Comparison of ENCODE assay signal across 23 cellular contexts in genomic region chrX:3268804-3269203, GRCh38.
DNase-seq lines count a peak whose midpoint lies in the region; ATAC-seq, FAIRE-seq and TF ChIP-seq lines count a peak whose summit lies in the region.
"Had no signal": no experiment of that assay in that cellular context is flagged by ENCODE, and none has a peak within 500 bp of the region (broad histone marks: within the 10 kb centered on the region; RNA-seq: fewer than 3 reads in every experiment).

No MANE protein-coding gene starts in this region.

- peak overlapping the region; percentile 66; the same call in 1 of the 2 replicates for H4K91ac ChIP-seq in IMR-90 (ENCODE audit: insufficient read depth, low read depth, low read length)

- H3K9ac ChIP-seq in IMR-90 (ENCODE audit: low read depth, low read length) (no peak overlapping the region), keratinocyte (ENCODE audit: control insufficient read depth, extremely low read depth, insufficient read depth, low read length) (no peak overlapping the region)

- no peak overlapping the region for H3K23ac ChIP-seq in IMR-90 (ENCODE audit: low read depth, low read length)

- no peaks in the 10 kb centered on the region for H3K36me3 Mint-ChIP-seq in stimulated activated memory B cell treated with anti-CD40 and anti-IgM and Interleukin-4, amounts not matched to agents 10 μg/mL and 1 μg/mL and 100 μg/mL, for 72 hours
- H3K36me3 Mint-ChIP-seq: activated naive CD4-positive, alpha-beta T cell treated with anti-CD3 and anti-CD28 coated beads, Interleukin-2, amount 10 ng/mL, durations not matched to agents 7 days and 5 days had no signal

- H2BK15ac ChIP-seq in IMR-90 (ENCODE audit: low read depth, low read length), result peak overlapping the region; percentile 25; the same call in 1 of the 3 replicates

- H2AFZ ChIP-seq in IMR-90 (replicated peaks; ENCODE audit: low read length, poor library complexity), result no peak overlapping the region
- no peak overlapping the region for H2AFZ ChIP-seq in keratinocyte (ENCODE audit: control insufficient read depth, low read length)
- H2AFZ ChIP-seq: GM23338 had no signal

- peak; percentile 61 for DNase-seq in BJ (ENCODE audit: low read depth)
- DNase-seq in IMR-90, result peak; percentile 71
- peak; percentile 86 for DNase-seq in bronchial epithelial cell (ENCODE audit: low read depth)
- peak; percentile 17 for DNase-seq in keratinocyte (ENCODE audit: low read depth, low spot score)
- no peak for DNase-seq in D721Med (ENCODE audit: insufficient read length, low spot score)
- DNase-seq in activated T-cell treated with anti-CD3 and anti-CD28 coated beads for 4 hours, result no peak
- DNase-seq in transverse colon, result no peak
- DNase-seq: activated B cell treated with CpG ODN at 0.5 μM for 24 hours; activated CD4-positive, alpha-beta memory T cell treated with anti-CD3 and anti-CD28 coated beads for 36 hours; activated naive CD4-positive, alpha-beta T cell treated with anti-CD3 and anti-CD28 coated beads, Interleukin-2, amount 10 ng/mL, durations not matched to agents 7 days and 5 days; activated T-cell treated with anti-CD3 and anti-CD28 coated beads, Interleukin-2, amount 50 U/mL, for 24 hours; DND-41; NCI-H1417 treated with DMSO at 0.1 percent for 48 hours; NCI-H2171 treated with DMSO at 0.1 percent for 48 hours; NCI-H748 treated with DMSO at 0.1 percent for 48 hours; nephron progenitor cell; OCI-M1 had no signal

- H3K27ac ChIP-seq in IMR-90 (ENCODE audit: insufficient read depth, low read length), result peak overlapping the region; percentile 68
- peak overlapping the region; percentile 3 for H3K27ac ChIP-seq in keratinocyte (ENCODE audit: control insufficient read depth, insufficient read depth, low read length)
- no peak overlapping the region for H3K27ac ChIP-seq in transverse colon

- peak overlapping the region; percentile 36 for H2BK20ac ChIP-seq in IMR-90 (ENCODE audit: low read depth, low read length)

- in situ Hi-C loops in IMR-90 (cut with MboI; ENCODE audit: low sequenced_read_pairs), result no loop called here
- in situ Hi-C loops in transverse colon (cut with MboI; ENCODE audit: low pct_ligation_motif_present in 1 of 4, low pct_unique_long_range_greater_than_20kb in 1 of 4, low sequenced_read_pairs in 3 of 4), result no loop called here

- peak overlapping the region; percentile 68; the same call in 1 of the 2 replicates for H3K4ac ChIP-seq in IMR-90 (ENCODE audit: low read depth, low read length)

- H3K4me3 Mint-ChIP-seq in stimulated activated memory B cell treated with anti-CD40 and anti-IgM and Interleukin-4, amounts not matched to agents 10 μg/mL and 1 μg/mL and 100 μg/mL, for 72 hours, result no peak overlapping the region
- H3K4me3 Mint-ChIP-seq: activated B cell treated with CpG ODN at 0.5 μM for 24 hours; activated CD4-positive, alpha-beta memory T cell treated with anti-CD3 and anti-CD28 coated beads for 36 hours; activated naive CD4-positive, alpha-beta T cell treated with anti-CD3 and anti-CD28 coated beads, Interleukin-2, amount 10 ng/mL, durations not matched to agents 7 days and 5 days; activated T-cell treated with anti-CD3 and anti-CD28 coated beads, Interleukin-2, amount 50 U/mL, for 24 hours; GM23338; nephron progenitor cell; T-helper 2 cell treated with Interferon-gamma antibody and Interleukin-4, amounts not matched to agents 5 μg/mL and 100 μg/mL, for 36 hours had no signal

- H3K14ac ChIP-seq in IMR-90 (replicated peaks; ENCODE audit: low read depth, low read length), result peak overlapping the region; percentile 79; the same call in 1 of the 2 replicates

- H4K5ac ChIP-seq in IMR-90 (ENCODE audit: low read depth, low read length), result no peak overlapping the region

- peak overlapping the region; percentile 72; the same call in 1 of the 2 replicates for H3K18ac ChIP-seq in IMR-90 (ENCODE audit: low read depth, low read length)

- H3K56ac ChIP-seq in IMR-90 (ENCODE audit: extremely low read depth, insufficient read depth, low read length), result no peak overlapping the region

- peak overlapping the region; percentile 53 for H2BK5ac ChIP-seq in IMR-90 (ENCODE audit: low read depth, low read length, poor library complexity, severe bottlenecking)

- H3K27me3 ChIP-seq in BJ (ENCODE audit: control insufficient read depth, insufficient read depth, low read length) (no peaks in the 10 kb centered on the region), IMR-90 (ENCODE audit: control insufficient read depth, insufficient read depth, low read length) (no peaks in the 10 kb centered on the region), bronchial epithelial cell (ENCODE audit: control insufficient read depth, insufficient read depth, low read length) (no peaks in the 10 kb centered on the region), keratinocyte (ENCODE audit: control insufficient read depth, extremely low read depth, insufficient read depth, low read length) (no peaks in the 10 kb centered on the region), transverse colon (no peaks in the 10 kb centered on the region)

- no peaks in the 10 kb centered on the region for H3K79me2 ChIP-seq in keratinocyte (ENCODE audit: control insufficient read depth, insufficient read depth, low read length)

- intact Hi-C loops in IMR-90 (cut with micrococcal nuclease), result no loop called here
- intact Hi-C loops in transverse colon (cut with DNase I; ENCODE audit: low total_unique reads), result no loop called here

- WGBS in IMR-90 (ENCODE audit: extremely low coverage in 2 of 2, insufficient read length in 1 of 2), 2 experiments, result 33% methylated on average over 1 of the region's 2 CpGs; no CpG with 5 or more reads in 1 of the 2 experiments
- 33 to 45% methylated on average over 1 to 2 of the region's 2 CpGs for WGBS in transverse colon (ENCODE audit: low coverage in 1 of 2), 2 donors

- POLR2A ChIA-PET in BJ (lab: Charles Lee), result no interaction called here
- POLR2A ChIA-PET in IMR-90 (lab: Charles Lee; ENCODE audit: unreplicated experiment), result no interaction called here

- no peaks in the 10 kb centered on the region for H3K27me3 Mint-ChIP-seq in stimulated activated memory B cell treated with anti-CD40 and anti-IgM and Interleukin-4, amounts not matched to agents 10 μg/mL and 1 μg/mL and 100 μg/mL, for 72 hours
- H3K27me3 Mint-ChIP-seq: activated B cell treated with CpG ODN at 0.5 μM for 24 hours; activated CD4-positive, alpha-beta memory T cell treated with anti-CD3 and anti-CD28 coated beads for 36 hours; activated naive CD4-positive, alpha-beta T cell treated with anti-CD3 and anti-CD28 coated beads, Interleukin-2, amount 10 ng/mL, durations not matched to agents 7 days and 5 days had no signal

- ATAC-seq in IMR-90 (ENCODE audit: low read depth), result peak; percentile 22
- no peak for ATAC-seq in stimulated activated memory B cell treated with anti-CD40 and anti-IgM and Interleukin-4, amounts not matched to agents 10 μg/mL and 1 μg/mL and 100 μg/mL, for 72 hours
- ATAC-seq: GM23338, left lobe of liver had no signal

- no peaks in the 10 kb centered on the region for H4K20me1 ChIP-seq in IMR-90 (ENCODE audit: insufficient read depth, low read length)
- H4K20me1 ChIP-seq in keratinocyte (ENCODE audit: control insufficient read depth, extremely low read depth, insufficient read depth, low read length), result no peaks in the 10 kb centered on the region

- no peaks in the 10 kb centered on the region for H3K36me3 ChIP-seq in BJ (ENCODE audit: control insufficient read depth, insufficient read depth, low read length)
- H3K36me3 ChIP-seq in IMR-90 (ENCODE audit: control insufficient read depth, insufficient read depth, low read length), result no peaks in the 10 kb centered on the region
- no peaks in the 10 kb centered on the region for H3K36me3 ChIP-seq in bronchial epithelial cell (ENCODE audit: control insufficient read depth, insufficient read depth, low read length)
- H3K36me3 ChIP-seq in keratinocyte (ENCODE audit: control insufficient read depth in 2 of 2, extremely low read depth in 1 of 2, insufficient read depth in 2 of 2, low read length in 2 of 2), result no peaks in the 10 kb centered on the region
- H3K36me3 ChIP-seq in transverse colon, result no peaks in the 10 kb centered on the region

- dilution Hi-C loops in IMR-90 (cut with HindIII; ENCODE audit: low sequenced_read_pairs, unreplicated experiment), result no loop called here
- dilution Hi-C loops in keratinocyte (cut with MboI; ENCODE audit: extremely low pct_ligation_motif_present, low sequenced_read_pairs), result no loop called here

- no peaks in the 10 kb centered on the region for H3K79me1 ChIP-seq in IMR-90 (ENCODE audit: low read depth in 1 of 2, low read length in 2 of 2)

- no peaks in the 10 kb centered on the region for H3K4me1 Mint-ChIP-seq in stimulated activated memory B cell treated with anti-CD40 and anti-IgM and Interleukin-4, amounts not matched to agents 10 μg/mL and 1 μg/mL and 100 μg/mL, for 72 hours
- H3K4me1 Mint-ChIP-seq: activated B cell treated with CpG ODN at 0.5 μM for 24 hours; activated naive CD4-positive, alpha-beta T cell treated with anti-CD3 and anti-CD28 coated beads, Interleukin-2, amount 10 ng/mL, durations not matched to agents 7 days and 5 days had no signal

- H3K9me3 ChIP-seq in IMR-90 (ENCODE audit: control insufficient read depth, insufficient read depth, low read length), result no peaks in the 10 kb centered on the region
- no peaks in the 10 kb centered on the region for H3K9me3 ChIP-seq in keratinocyte (ENCODE audit: control insufficient read depth, low read depth, low read length)
- no peaks in the 10 kb centered on the region for H3K9me3 ChIP-seq in transverse colon

- TF ChIP-seq CTCF in BJ (IDR thresholded peaks at IDR 0.05; ENCODE audit: insufficient read depth, low read depth, low read length) (no peak), IMR-90 (conservative IDR thresholded peaks at IDR 0.05; ENCODE audit: low read depth, low read length) (no peak), bronchial epithelial cell (IDR thresholded peaks at IDR 0.05; ENCODE audit: insufficient read depth, low read length, severe bottlenecking) (no peak), keratinocyte (optimal IDR thresholded peaks at IDR 0.05 in 1 of 3, IDR thresholded peaks at IDR 0.05 in 1 of 3, conservative IDR thresholded peaks at IDR 0.05 in 1 of 3; ENCODE audit: extremely low read depth in 1 of 3, insufficient read depth in 2 of 3, low read length in 3 of 3) (no peak), D721Med (IDR thresholded peaks at IDR 0.05; ENCODE audit: insufficient read depth, missing control alignments) (no peak), transverse colon (IDR thresholded peaks at IDR 0.05) (no peak)

- H3K4me1 ChIP-seq in IMR-90 (ENCODE audit: control insufficient read depth, insufficient read depth, low read length) (peaks cover 12% of the 10 kb centered on the region), keratinocyte (ENCODE audit: control insufficient read depth, extremely low read depth, insufficient read depth, low read length) (peaks cover 22% of the 10 kb centered on the region), transverse colon (no peaks in the 10 kb centered on the region)

- TF ChIP-seq EP300 in transverse colon (IDR thresholded peaks at IDR 0.05; ENCODE audit: low read depth), result no peak

- TF ChIP-seq POLR2A in IMR-90 (IDR thresholded peaks at IDR 0.05; ENCODE audit: low read depth, low read length), result no peak
- no peak for TF ChIP-seq POLR2A in transverse colon (IDR thresholded peaks at IDR 0.05)

- no peak overlapping the region for H3K4me3 ChIP-seq in BJ (ENCODE audit: low read depth, low read length)
- no peak overlapping the region for H3K4me3 ChIP-seq in IMR-90 (ENCODE audit: insufficient read depth, low read depth, low read length)
- no peak overlapping the region for H3K4me3 ChIP-seq in bronchial epithelial cell (ENCODE audit: low read depth, low read length)
- no peak overlapping the region for H3K4me3 ChIP-seq in keratinocyte (ENCODE audit: control insufficient read depth in 2 of 3, extremely low read depth in 1 of 3, insufficient read depth in 2 of 3, low read depth in 1 of 3, low read length in 3 of 3)
- H3K4me3 ChIP-seq in transverse colon, result no peak overlapping the region
- H3K4me3 ChIP-seq: GM23338 had no signal

- H2AK9ac ChIP-seq in IMR-90 (replicated peaks; ENCODE audit: low read depth, low read length, poor library complexity), result no peak overlapping the region

- FAIRE-seq in bronchial epithelial cell (lab: Jason Lieb, UNC), result no peak
- no peak for FAIRE-seq in keratinocyte (lab: Jason Lieb, UNC)
- FAIRE-seq in D721Med (lab: Jason Lieb, UNC), result no peak
- FAIRE-seq: endometrium, GM19239 had no signal

- peak overlapping the region; percentile 92 for H2BK120ac ChIP-seq in IMR-90 (ENCODE audit: low read depth, low read length)

- H3K9me1 ChIP-seq in IMR-90 (ENCODE audit: insufficient read depth, low read length), result peaks cover 3% of the 10 kb centered on the region; the same call in 1 of the 2 replicates
- H3K9me1 ChIP-seq in keratinocyte (ENCODE audit: control insufficient read depth, extremely low read depth, insufficient read depth, low read length), result no peaks in the 10 kb centered on the region

- H2AK5ac ChIP-seq in IMR-90 (ENCODE audit: low read depth, low read length), result no peak overlapping the region; the same call in 1 of the 2 replicates

- BruUV-seq in IMR-90 (replicated peaks; lab: Mats Ljungman, UMichigan), result no TSS peak

- peaks cover 3% of the 10 kb centered on the region for H3K9me3 Mint-ChIP-seq in stimulated activated memory B cell treated with anti-CD40 and anti-IgM and Interleukin-4, amounts not matched to agents 10 μg/mL and 1 μg/mL and 100 μg/mL, for 72 hours
- H3K9me3 Mint-ChIP-seq: T-helper 2 cell treated with Interferon-gamma antibody and Interleukin-4, amounts not matched to agents 5 μg/mL and 100 μg/mL, for 36 hours had no signal

- no peak for TF ChIP-seq RAD21 in IMR-90 (IDR thresholded peaks at IDR 0.05; ENCODE audit: low read length)

- CTCF ChIA-PET in BJ (lab: Yijun Ruan, JAX) (no interaction called here), IMR-90 (lab: Yijun Ruan, JAX) (no interaction called here)

- peak overlapping the region in 1 of 2 experiments; percentile 46; a peak in 1 of 4 replicates for H4K8ac ChIP-seq in IMR-90 (ENCODE audit: low read depth in 2 of 2, low read length in 2 of 2)

- no peak overlapping the region for H3K27ac Mint-ChIP-seq in stimulated activated memory B cell treated with anti-CD40 and anti-IgM and Interleukin-4, amounts not matched to agents 10 μg/mL and 1 μg/mL and 100 μg/mL, for 72 hours
- H3K27ac Mint-ChIP-seq: activated B cell treated with CpG ODN at 0.5 μM for 24 hours; activated CD4-positive, alpha-beta memory T cell treated with anti-CD3 and anti-CD28 coated beads for 36 hours; activated naive CD4-positive, alpha-beta T cell treated with anti-CD3 and anti-CD28 coated beads, Interleukin-2, amount 10 ng/mL, durations not matched to agents 7 days and 5 days; activated T-cell treated with anti-CD3 and anti-CD28 coated beads, Interleukin-2, amount 50 U/mL, for 24 hours; GM23338; nephron progenitor cell; T-helper 2 cell treated with Interferon-gamma antibody and Interleukin-4, amounts not matched to agents 5 μg/mL and 100 μg/mL, for 36 hours had no signal

- H3K4me2 ChIP-seq in IMR-90 (ENCODE audit: low read depth, low read length) (no peak overlapping the region), keratinocyte (ENCODE audit: control insufficient read depth, extremely low read depth, insufficient read depth, low read depth, low read length) (peak overlapping the region; percentile 11)
- H3K4me2 ChIP-seq: GM23338 had no signal

Comparison
In these comparisons a context has a peak if more than half of its experiments do, and no peak if none do; other contexts are left out.
1. DNase-seq: peak in BJ (single experiment), IMR-90 (single experiment), bronchial epithelial cell (single experiment) and keratinocyte (single experiment); none in D721Med (single experiment), activated T-cell treated with anti-CD3 and anti-CD28 coated beads for 4 hours (single experiment) and transverse colon (single experiment).
2. H3K27ac ChIP-seq: peak in IMR-90 (single experiment) and keratinocyte (single experiment); none in transverse colon (0 of 4).